10 cellular contexts compared by ENCODE assay signal in genomic region chr1:153773004-153773921, GRCh38. TPM values are rescaled to one million over a fixed set of nuclear protein-coding genes. Genes with fewer than 3 reads are reported as not detected.
DNase-seq lines count a peak whose midpoint lies in the region; ATAC-seq and TF ChIP-seq lines count a peak whose summit lies in the region.
"Had no signal": no experiment of that assay in that cellular context is flagged by ENCODE, and none has a peak within 500 bp of the region (broad histone marks: within the 10 kb centered on the region; RNA-seq: fewer than 3 reads in every experiment).

No MANE protein-coding gene starts in this region.

- TF ChIP-seq CTCF in thoracic aorta (IDR thresholded peaks at IDR 0.05), result no peak

- H3K27me3 Mint-ChIP-seq in activated T-cell treated with anti-CD3 and anti-CD28 coated beads, Interleukin-2, amount 50 U/mL, for 4 hours (ENCODE audit: low read depth), result no peaks in the 10 kb centered on the region
- no peaks in the 10 kb centered on the region for H3K27me3 Mint-ChIP-seq in activated CD8-positive, alpha-beta T cell treated with anti-CD3 and anti-CD28 coated beads, Interleukin-2, amount 10 ng/mL, durations not matched to agents 7 days and 5 days (ENCODE audit: low read depth)

- peak overlapping the region; percentile 83 to 91 for H3K27ac ChIP-seq in thoracic aorta

- H3K36me3 Mint-ChIP-seq in activated T-cell treated with anti-CD3 and anti-CD28 coated beads, Interleukin-2, amount 50 U/mL, for 4 hours (ENCODE audit: insufficient read depth), result peaks cover 14% of the 10 kb centered on the region
- H3K36me3 Mint-ChIP-seq in activated CD8-positive, alpha-beta T cell treated with anti-CD3 and anti-CD28 coated beads, Interleukin-2, amount 10 ng/mL, durations not matched to agents 7 days and 5 days (ENCODE audit: low read depth), result peaks cover 53% of the 10 kb centered on the region

- CTCF ChIA-PET in activated CD8-positive, alpha-beta T cell treated with anti-CD3 and anti-CD28 coated beads, Interleukin-2, amount 10 ng/mL, durations not matched to agents 7 days and 5 days (lab: Charles Lee), result interaction anchor here (0.6 to 1.7 kb wide), 4 partner anchors 148 to 214 kb away, joined by 3 to 5 read pairs (median 4); partner anchors contain the start of gene RAB13

- no peak for ATAC-seq in activated T-cell treated with anti-CD3 and anti-CD28 coated beads, Interleukin-2, amount 50 U/mL, for 4 hours
- no peak for ATAC-seq in activated CD8-positive, alpha-beta T cell treated with anti-CD3 and anti-CD28 coated beads, Interleukin-2, amount 10 ng/mL, durations not matched to agents 7 days and 5 days
- ATAC-seq in thoracic aorta (ENCODE audit: insufficient number of reproducible peaks, low FRiP score, low read depth), result no peak
- ATAC-seq in HG02840 (IDR thresholded peaks at IDR 0.05; ENCODE audit: low FRiP score, unreplicated experiment), result no peak
- ATAC-seq in HG02623 (IDR thresholded peaks at IDR 0.05; ENCODE audit: unreplicated experiment), result no peak

- no peaks in the 10 kb centered on the region for H3K9me3 ChIP-seq in thoracic aorta

- POLR2A ChIA-PET in activated CD8-positive, alpha-beta T cell treated with anti-CD3 and anti-CD28 coated beads, Interleukin-2, amount 10 ng/mL, durations not matched to agents 7 days and 5 days (lab: Charles Lee), result interaction anchor here (0.7 to 1.2 kb wide), 2 partner anchors 22 to 150 kb away, joined by 3 read pairs; no protein-coding TSS in a partner anchor

- peak overlapping the region; percentile 6 for H3K4me3 ChIP-seq in thoracic aorta

- peaks cover 35 to 54% of the 10 kb centered on the region in 2 donors for H3K4me1 ChIP-seq in thoracic aorta (ENCODE audit: control insufficient read depth in 1 of 2, low read depth in 2 of 2)

- H3K4me1 Mint-ChIP-seq in activated T-cell treated with anti-CD3 and anti-CD28 coated beads, Interleukin-2, amount 50 U/mL, for 4 hours (ENCODE audit: low read depth), result peaks cover 25% of the 10 kb centered on the region
- H3K4me1 Mint-ChIP-seq in activated CD8-positive, alpha-beta T cell treated with anti-CD3 and anti-CD28 coated beads, Interleukin-2, amount 10 ng/mL, durations not matched to agents 7 days and 5 days (ENCODE audit: low read depth), result peaks cover 49% of the 10 kb centered on the region

- H3K36me3 ChIP-seq in thoracic aorta, result peaks cover 40% of the 10 kb centered on the region

- H3K27ac Mint-ChIP-seq in activated CD8-positive, alpha-beta T cell treated with anti-CD3 and anti-CD28 coated beads, Interleukin-2, amount 10 ng/mL, durations not matched to agents 7 days and 5 days, result peak overlapping the region; percentile 97

- H3K9me3 Mint-ChIP-seq in activated T-cell treated with anti-CD3 and anti-CD28 coated beads, Interleukin-2, amount 50 U/mL, for 4 hours, result no peaks in the 10 kb centered on the region
- H3K9me3 Mint-ChIP-seq in activated CD8-positive, alpha-beta T cell treated with anti-CD3 and anti-CD28 coated beads, Interleukin-2, amount 10 ng/mL, durations not matched to agents 7 days and 5 days (ENCODE audit: insufficient read depth), result no peaks in the 10 kb centered on the region

- H3K4me3 Mint-ChIP-seq in activated T-cell treated with anti-CD3 and anti-CD28 coated beads, Interleukin-2, amount 50 U/mL, for 4 hours, result peak overlapping the region; percentile 37
- peak overlapping the region; percentile 85 for H3K4me3 Mint-ChIP-seq in activated CD8-positive, alpha-beta T cell treated with anti-CD3 and anti-CD28 coated beads, Interleukin-2, amount 10 ng/mL, durations not matched to agents 7 days and 5 days

- DNase-seq in activated T-cell treated with anti-CD3 and anti-CD28 coated beads, Interleukin-2, amount 50 U/mL, for 4 hours, result no peak
- DNase-seq in activated T-cell treated with anti-CD3 and anti-CD28 coated beads, Interleukin-2, amount 50 U/mL, for 48 hours, result no peak
- DNase-seq in activated CD8-positive, alpha-beta T cell treated with anti-CD3 and anti-CD28 coated beads, Interleukin-2, amount 10 ng/mL, durations not matched to agents 7 days and 5 days, result no peak
- peak; percentile 45 to 48 for DNase-seq in lung microvascular endothelial cell (ENCODE audit: low read depth in 2 of 2)
- DNase-seq in thoracic aorta (ENCODE audit: low spot score), result no peak
- no peak for DNase-seq in NCI-H1048 (lab: John Stamatoyannopoulos, UW)
- DNase-seq: activated naive CD4-positive, alpha-beta T cell treated with anti-CD3 and anti-CD28 coated beads, Interleukin-2, amount 50 U/mL, for 16 hours; T-helper 9 cell had no signal

- H3K27me3 ChIP-seq in thoracic aorta (replicated peaks; ENCODE audit: insufficient read depth), result no peaks in the 10 kb centered on the region

RNA-seq across cellular contexts. Expression of gene SLC27A3, which starts 1.9 kb away (rescaled TPM):
- total RNA-seq in activated T-cell treated with anti-CD3 and anti-CD28 coated beads, Interleukin-2, amount 50 U/mL, for 4 hours, result 1 to 10 TPM; 3.8 to 6.0 (median 6.0) TPM
- total RNA-seq in activated CD8-positive, alpha-beta T cell treated with anti-CD3 and anti-CD28 coated beads, Interleukin-2, amount 10 ng/mL, durations not matched to agents 7 days and 5 days, result 10 to 100 TPM; 41.1 to 50.1 TPM
- 16.3 and 35.3 TPM in 2 replicates for total RNA-seq in lung microvascular endothelial cell
- 100 to 1,000 TPM in 1 of 2 donors, 10 to 100 TPM in 1; 71.7 to 116 TPM for total RNA-seq in thoracic aorta

RNA-seq across cellular contexts. Expression of gene INTS3, which starts 45.4 kb away (rescaled TPM):
- total RNA-seq in activated T-cell treated with anti-CD3 and anti-CD28 coated beads, Interleukin-2, amount 50 U/mL, for 4 hours, result 10 to 100 TPM; 46.9 to 49.4 (median 48.5) TPM
- total RNA-seq in activated CD8-positive, alpha-beta T cell treated with anti-CD3 and anti-CD28 coated beads, Interleukin-2, amount 10 ng/mL, durations not matched to agents 7 days and 5 days, result 10 to 100 TPM; 53.7 to 54.5 TPM
- total RNA-seq in lung microvascular endothelial cell, result 12.2 and 20.6 TPM in 2 replicates
- total RNA-seq in thoracic aorta, result 10 to 100 TPM; 63.8 to 68.8 TPM

Comparison
In these comparisons a context has a peak if more than half of its experiments do, and no peak if none do; other contexts are left out.
1. DNase-seq: peak in lung microvascular endothelial cell (2 of 2); none in activated T-cell treated with anti-CD3 and anti-CD28 coated beads, Interleukin-2, amount 50 U/mL, for 4 hours (single experiment), activated T-cell treated with anti-CD3 and anti-CD28 coated beads, Interleukin-2, amount 50 U/mL, for 48 hours (0 of 2), activated CD8-positive, alpha-beta T cell treated with anti-CD3 and anti-CD28 coated beads, Interleukin-2, amount 10 ng/mL, durations not matched to agents 7 days and 5 days (single experiment), thoracic aorta (single experiment) and NCI-H1048 (single experiment).